8 cellular contexts compared by ENCODE assay signal in the genomic region with DNA sequence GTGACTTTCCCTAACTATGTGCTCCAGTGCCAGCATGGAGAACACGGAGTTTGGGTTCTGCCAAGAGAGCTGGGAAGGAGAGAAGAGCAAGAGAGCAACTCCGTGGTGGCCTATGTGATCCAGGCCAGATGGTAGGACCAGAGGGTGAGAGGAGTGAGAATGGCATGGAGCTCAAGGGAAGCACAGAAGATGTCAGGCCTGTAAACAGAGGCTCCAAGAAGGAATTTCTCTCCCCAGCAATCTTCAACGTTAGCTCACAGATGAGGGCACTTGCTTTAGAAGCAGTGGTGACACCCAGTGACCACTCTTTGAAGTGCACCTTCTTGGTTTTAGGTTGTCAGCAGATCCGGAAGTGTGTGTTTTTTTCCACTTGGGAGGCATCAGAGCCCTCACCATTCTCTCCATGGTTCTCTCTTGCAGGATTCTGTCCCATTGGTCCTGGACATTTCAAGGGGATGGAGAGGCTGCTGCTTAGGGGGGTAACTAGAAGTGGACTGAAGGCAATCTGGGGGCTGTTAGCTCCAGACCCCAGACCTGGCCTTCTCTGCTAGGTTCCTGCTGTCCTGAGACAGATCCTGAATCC. TPM values are rescaled to one million over a fixed set of nuclear protein-coding genes. Genes with fewer than 3 reads are reported as not detected.
DNase-seq lines count a peak whose midpoint lies in the region; ATAC-seq and TF ChIP-seq lines count a peak whose summit lies in the region.

No MANE protein-coding gene starts in this region.

- no peak overlapping the region for H3K4me3 Mint-ChIP-seq in activated naive CD8-positive, alpha-beta T cell treated with anti-CD3 and anti-CD28 coated beads, Interleukin-2, amount 50 U/mL, for 24 hours

- no peak overlapping the region for H3K4me2 ChIP-seq in Karpas-422 (ENCODE audit: low read depth, low read length, poor library complexity, severe bottlenecking)
- H3K4me2 ChIP-seq in parathyroid adenoma (ENCODE audit: low read length), result no peak overlapping the region

- H2AFZ ChIP-seq in Karpas-422 (ENCODE audit: low read length) (no peak overlapping the region; the same call in 1 of the 2 replicates), parathyroid adenoma (peak overlapping the region; percentile 47)

- intact Hi-C loops in Right ventricle myocardium inferior (cut with DNase I) (loop anchor here (2.0 kb wide), 1 partner anchor 125 kb away; no protein-coding TSS in a partner anchor), cardiac septum (cut with DNase I) (loop anchor here (2.0 kb wide), 1 partner anchor 125 kb away; no protein-coding TSS in a partner anchor), Right ventricle myocardium superior (cut with DNase I) (loop anchor here (10.0 kb wide), 1 partner anchor 125 kb away; no protein-coding TSS in a partner anchor)

- H3K9me3 Mint-ChIP-seq in activated naive CD8-positive, alpha-beta T cell treated with anti-CD3 and anti-CD28 coated beads, Interleukin-2, amount 50 U/mL, for 24 hours, result no peaks in the 10 kb centered on the region

- H3K9me2 ChIP-seq in Karpas-422 (replicated peaks; ENCODE audit: insufficient read depth, low read length), result no peaks in the 10 kb centered on the region

- no peaks in the 10 kb centered on the region for H3K36me3 ChIP-seq in Karpas-422 (ENCODE audit: insufficient read depth, low read length)
- no peaks in the 10 kb centered on the region for H3K36me3 ChIP-seq in parathyroid adenoma (ENCODE audit: control insufficient read depth, insufficient read depth, low read length)

- H4K20me1 ChIP-seq in Karpas-422 (ENCODE audit: insufficient read depth, low read depth, low read length), result no peaks in the 10 kb centered on the region

- H3K36me3 Mint-ChIP-seq in activated naive CD8-positive, alpha-beta T cell treated with anti-CD3 and anti-CD28 coated beads, Interleukin-2, amount 50 U/mL, for 24 hours (ENCODE audit: low read depth), result no peaks in the 10 kb centered on the region

- no peak overlapping the region for H3K4me3 ChIP-seq in Karpas-422 (ENCODE audit: low read length)
- H3K4me3 ChIP-seq in parathyroid adenoma (ENCODE audit: low read depth, low read length), result no peak overlapping the region

- H3K79me2 ChIP-seq in Karpas-422 (ENCODE audit: low read length) (no peaks in the 10 kb centered on the region), parathyroid adenoma (no peaks in the 10 kb centered on the region)

- H3K9me3 ChIP-seq in Karpas-422 (ENCODE audit: low read length) (no peaks in the 10 kb centered on the region), parathyroid adenoma (ENCODE audit: control insufficient read depth, low read length) (no peaks in the 10 kb centered on the region)

- H3K27me3 ChIP-seq in Karpas-422 (ENCODE audit: low read length), result no peaks in the 10 kb centered on the region
- no peaks in the 10 kb centered on the region for H3K27me3 ChIP-seq in parathyroid adenoma (ENCODE audit: control insufficient read depth, insufficient read depth, low read length)

- H3K4me1 ChIP-seq in Karpas-422 (ENCODE audit: low read length) (no peaks in the 10 kb centered on the region), parathyroid adenoma (no peaks in the 10 kb centered on the region)

- H3K27ac ChIP-seq in Karpas-422 (ENCODE audit: low read length), result no peak overlapping the region
- H3K27ac ChIP-seq in parathyroid adenoma, result no peak overlapping the region

- H3K4me1 Mint-ChIP-seq in activated naive CD8-positive, alpha-beta T cell treated with anti-CD3 and anti-CD28 coated beads, Interleukin-2, amount 50 U/mL, for 24 hours, result peaks cover 12% of the 10 kb centered on the region

- H3K27ac Mint-ChIP-seq in activated naive CD8-positive, alpha-beta T cell treated with anti-CD3 and anti-CD28 coated beads, Interleukin-2, amount 50 U/mL, for 24 hours, result no peak overlapping the region

- TF ChIP-seq CTCF in parathyroid adenoma (IDR thresholded peaks at IDR 0.05), result peak; percentile 76

- DNase-seq in Right ventricle myocardium inferior (ENCODE audit: missing footprints) (no peak), cardiac septum (ENCODE audit: low spot score) (no peak), Karpas-422 (peak; percentile 76), RKO (ENCODE audit: low spot score) (peak; percentile 80), Right ventricle myocardium superior (no peak)
- peak; percentile 67 for DNase-seq in activated naive CD8-positive, alpha-beta T cell treated with anti-CD3 and anti-CD28 coated beads, Interleukin-2, amount 50 U/mL, for 24 hours

- peaks cover 16% of the 10 kb centered on the region for H3K27me3 Mint-ChIP-seq in activated naive CD8-positive, alpha-beta T cell treated with anti-CD3 and anti-CD28 coated beads, Interleukin-2, amount 50 U/mL, for 24 hours

- ATAC-seq in Right ventricle myocardium inferior (peak; percentile 76), Right ventricle myocardium superior (ENCODE audit: poor library complexity) (peak; percentile 87), GM18867 (IDR thresholded peaks at IDR 0.05; ENCODE audit: unreplicated experiment) (no peak)
- peak; percentile 73 for ATAC-seq in activated naive CD8-positive, alpha-beta T cell treated with anti-CD3 and anti-CD28 coated beads, Interleukin-2, amount 50 U/mL, for 24 hours

- H3K9ac ChIP-seq in Karpas-422 (ENCODE audit: low read length) (no peak overlapping the region), parathyroid adenoma (no peak overlapping the region)

RNA-seq across cellular contexts. Expression of a gene that starts 18.1 kb away (rescaled TPM):
- total RNA-seq in Right ventricle myocardium inferior (12.7 TPM), cardiac septum (12.9 TPM), Right ventricle myocardium superior (10.0 TPM)
- total RNA-seq in Karpas-422 (2014; rRNA removed; shearing (Covaris generic); ENCODE audit: low replicate concordance), result not detected in 2 replicates

RNA-seq across cellular contexts. Expression of a gene that starts 33.0 kb away (rescaled TPM):
- total RNA-seq in Right ventricle myocardium inferior (4.7 TPM), cardiac septum (18.9 TPM), Right ventricle myocardium superior (3.8 TPM)
- total RNA-seq in Karpas-422 (2014; rRNA removed; shearing (Covaris generic); ENCODE audit: low replicate concordance), result 2.5 and 5.6 TPM in 2 replicates

Comparison
In these comparisons a context has a peak if more than half of its experiments do, and no peak if none do; other contexts are left out.
1. DNase-seq: peak in Karpas-422 (single experiment), RKO (single experiment) and activated naive CD8-positive, alpha-beta T cell treated with anti-CD3 and anti-CD28 coated beads, Interleukin-2, amount 50 U/mL, for 24 hours (single experiment); none in Right ventricle myocardium inferior (single experiment), cardiac septum (single experiment) and Right ventricle myocardium superior (single experiment).
2. RNA of a gene that starts 18.1 kb away (total RNA-seq): 12.9 TPM in cardiac septum (single experiment), 12.7 TPM in Right ventricle myocardium inferior (single experiment) and 10.0 TPM in Right ventricle myocardium superior (single experiment); not detected in Karpas-422; every median in the first group is over 10 times any median in the second.